Comparison of ENCODE assay signal across 10 cellular contexts in genomic region chr22:44337658-44338004, GRCh38. TPM values are rescaled to one million over a fixed set of nuclear protein-coding genes. Genes with fewer than 3 reads are reported as not detected.
A peak's percentile ranks its signal among the peaks of the same experiment; 100 is the strongest.
DNase-seq lines count a peak whose midpoint lies in the region; ATAC-seq, FAIRE-seq and TF ChIP-seq lines count a peak whose summit lies in the region.
"Had no signal": no experiment of that assay in that cellular context is flagged by ENCODE, and none has a peak within 500 bp of the region (broad histone marks: within the 10 kb centered on the region; RNA-seq: fewer than 3 reads in every experiment).

No MANE protein-coding gene starts in this region.

- no peaks in the 10 kb centered on the region for H3K9me3 ChIP-seq in BE2C

- TF ChIP-seq CTCF in BE2C (IDR thresholded peaks at IDR 0.05; ENCODE audit: low read depth, low read length): no peak

- H3K27me3 Mint-ChIP-seq in activated naive CD8-positive, alpha-beta T cell treated with anti-CD3 and anti-CD28 coated beads, Interleukin-2, amount 50 U/mL, for 24 hours: peaks cover 4% of the 10 kb centered on the region
- H3K27me3 Mint-ChIP-seq: central memory CD8-positive, alpha-beta T cell; T-cell had no signal

- H3K4me3 ChIP-seq in BE2C (ENCODE audit: low read depth, low read length): no peak overlapping the region

- no peak overlapping the region for H3K27ac Mint-ChIP-seq in activated naive CD8-positive, alpha-beta T cell treated with anti-CD3 and anti-CD28 coated beads, Interleukin-2, amount 50 U/mL, for 24 hours
- H3K27ac Mint-ChIP-seq: T-cell had no signal

- no peaks in the 10 kb centered on the region for H3K36me3 ChIP-seq in BE2C

- no peaks in the 10 kb centered on the region for H3K36me3 Mint-ChIP-seq in activated naive CD8-positive, alpha-beta T cell treated with anti-CD3 and anti-CD28 coated beads, Interleukin-2, amount 50 U/mL, for 24 hours (ENCODE audit: low read depth)
- H3K36me3 Mint-ChIP-seq: T-cell had no signal

- FAIRE-seq in HTR-8/SVneo (lab: Jason Lieb, UNC): peak; percentile 23

- H3K9me3 Mint-ChIP-seq in activated naive CD8-positive, alpha-beta T cell treated with anti-CD3 and anti-CD28 coated beads, Interleukin-2, amount 50 U/mL, for 24 hours: no peaks in the 10 kb centered on the region
- H3K9me3 Mint-ChIP-seq: central memory CD8-positive, alpha-beta T cell; T-cell had no signal

- DNase-seq in BE2C: peak; percentile 73
- peak; percentile 72 for DNase-seq in HTR-8/SVneo (ENCODE audit: insufficient read length, low spot score)
- DNase-seq in activated naive CD8-positive, alpha-beta T cell treated with anti-CD3 and anti-CD28 coated beads, Interleukin-2, amount 50 U/mL, for 24 hours: peak; percentile 21
- peak; percentile 74 for DNase-seq in kidney glomerular epithelial cell (lab: John Stamatoyannopoulos, UW)
- DNase-seq in activated CD4-positive, CD25-positive, alpha-beta regulatory T cell treated with anti-CD3 and anti-CD28 coated beads, Interleukin-2, amount 50 U/mL, for 72 hours: no peak
- DNase-seq in UCSD-AML1 (lab: John Stamatoyannopoulos, UW; ENCODE audit: unreplicated experiment): no peak
- DNase-seq: T-cell had no signal

- ATAC-seq in activated naive CD8-positive, alpha-beta T cell treated with anti-CD3 and anti-CD28 coated beads, Interleukin-2, amount 50 U/mL, for 24 hours: no peak
- ATAC-seq in HG03469 (IDR thresholded peaks at IDR 0.05; ENCODE audit: unreplicated experiment): no peak
- ATAC-seq in GM21390 (IDR thresholded peaks at IDR 0.05; ENCODE audit: unreplicated experiment): no peak
- ATAC-seq: T-cell had no signal

- peaks cover 13% of the 10 kb centered on the region for H3K27me3 ChIP-seq in BE2C

- H3K4me3 Mint-ChIP-seq in activated naive CD8-positive, alpha-beta T cell treated with anti-CD3 and anti-CD28 coated beads, Interleukin-2, amount 50 U/mL, for 24 hours: no peak overlapping the region
- H3K4me3 Mint-ChIP-seq: central memory CD8-positive, alpha-beta T cell; T-cell had no signal

- no peaks in the 10 kb centered on the region for H3K4me1 Mint-ChIP-seq in activated naive CD8-positive, alpha-beta T cell treated with anti-CD3 and anti-CD28 coated beads, Interleukin-2, amount 50 U/mL, for 24 hours
- H3K4me1 Mint-ChIP-seq: central memory CD8-positive, alpha-beta T cell; T-cell had no signal

- H3K4me1 ChIP-seq in BE2C: peaks cover 5% of the 10 kb centered on the region; the same call in 1 of the 2 replicates

RNA-seq across cellular contexts. Expression of gene SHISAL1, which starts 24.9 kb away (rescaled TPM):
- polyA plus RNA-seq in BE2C (2012; ENCODE audit: insufficient read depth, insufficient read length, low read depth): not detected

Comparison
In these comparisons a context has a peak if more than half of its experiments do, and no peak if none do; other contexts are left out.
1. DNase-seq: peak in BE2C (single experiment), HTR-8/SVneo (single experiment), activated naive CD8-positive, alpha-beta T cell treated with anti-CD3 and anti-CD28 coated beads, Interleukin-2, amount 50 U/mL, for 24 hours (single experiment) and kidney glomerular epithelial cell (single experiment); none in activated CD4-positive, CD25-positive, alpha-beta regulatory T cell treated with anti-CD3 and anti-CD28 coated beads, Interleukin-2, amount 50 U/mL, for 72 hours (single experiment) and UCSD-AML1 (single experiment).